ENCODE assay signal across 18 cellular contexts in the genomic region with DNA sequence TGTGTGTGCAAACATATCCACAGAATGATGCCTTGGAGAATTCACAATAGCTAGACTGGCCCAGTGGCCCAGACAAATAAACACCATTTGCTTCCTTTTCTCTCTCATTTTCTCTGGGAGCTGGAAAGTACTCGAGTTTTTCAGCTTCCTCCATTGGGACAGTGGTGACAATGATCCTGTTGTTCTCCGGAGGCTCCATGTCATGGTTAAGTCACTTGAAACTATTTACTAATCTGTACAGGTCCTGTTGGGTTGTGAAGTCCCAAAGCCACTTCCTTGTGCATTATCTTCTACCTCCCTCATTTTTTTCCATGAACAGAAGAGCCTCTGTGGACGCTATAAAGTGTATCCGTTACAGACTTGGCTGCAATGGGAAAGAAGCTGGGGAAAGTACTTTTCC.
"Had no signal": no experiment of that assay in that cellular context is flagged by ENCODE, and none has a peak within 500 bp of the region (broad histone marks: within the 10 kb centered on the region; RNA-seq: fewer than 3 reads in every experiment).

No MANE protein-coding gene starts in this region.

- H3K27me3 ChIP-seq: ascending aorta, gastrocnemius medialis, spleen had no signal

- H3K4me3 ChIP-seq: ascending aorta, gastrocnemius medialis, heart right ventricle, spleen had no signal

- H3K27me3 Mint-ChIP-seq: activated CD4-positive, alpha-beta T cell treated with anti-CD3 and anti-CD28 coated beads for 36 hours had no signal

- H3K27ac Mint-ChIP-seq: activated CD4-positive, alpha-beta memory T cell treated with anti-CD3 and anti-CD28 coated beads for 36 hours; activated CD4-positive, alpha-beta T cell treated with anti-CD3 and anti-CD28 coated beads for 36 hours; activated naive CD4-positive, alpha-beta T cell treated with anti-CD3 and anti-CD28 coated beads for 36 hours; memory B cell; naive B cell; stimulated activated naive B cell treated with anti-CD40 and anti-IgM and Interleukin-4, amounts not matched to agents 10 μg/mL and 1 μg/mL and 100 μg/mL, for 72 hours; T-helper 2 cell treated with Interferon-gamma antibody and Interleukin-4, amounts not matched to agents 5 μg/mL and 100 μg/mL, for 36 hours; WTC11 had no signal

- H3K9me3 ChIP-seq: ascending aorta, gastrocnemius medialis, heart right ventricle, spleen had no signal

- H3K27ac ChIP-seq: ascending aorta, gastrocnemius medialis, heart right ventricle, spleen had no signal

- ATAC-seq: activated CD4-positive, alpha-beta T cell treated with anti-CD3 and anti-CD28 coated beads for 36 hours; gastrocnemius medialis; left ventricle myocardium superior; stimulated activated naive B cell treated with anti-CD40 and anti-IgM and Interleukin-4, amounts not matched to agents 10 μg/mL and 1 μg/mL and 100 μg/mL, for 72 hours; WTC11 had no signal

- H3K4me1 Mint-ChIP-seq: activated CD4-positive, alpha-beta T cell treated with anti-CD3 and anti-CD28 coated beads for 36 hours; memory B cell; naive B cell; stimulated activated naive B cell treated with anti-CD40 and anti-IgM and Interleukin-4, amounts not matched to agents 10 μg/mL and 1 μg/mL and 100 μg/mL, for 72 hours; WTC11 had no signal

- H3K36me3 Mint-ChIP-seq: activated CD4-positive, alpha-beta memory T cell treated with anti-CD3 and anti-CD28 coated beads for 36 hours; memory B cell; naive B cell; stimulated activated naive B cell treated with anti-CD40 and anti-IgM and Interleukin-4, amounts not matched to agents 10 μg/mL and 1 μg/mL and 100 μg/mL, for 72 hours; WTC11 had no signal

- H3K4me1 ChIP-seq: ascending aorta, gastrocnemius medialis, heart right ventricle, spleen had no signal

- H3K4me3 Mint-ChIP-seq: activated CD4-positive, alpha-beta memory T cell treated with anti-CD3 and anti-CD28 coated beads for 36 hours; activated CD4-positive, alpha-beta T cell treated with anti-CD3 and anti-CD28 coated beads for 36 hours; activated naive CD4-positive, alpha-beta T cell treated with anti-CD3 and anti-CD28 coated beads for 36 hours; memory B cell; naive B cell; stimulated activated naive B cell treated with anti-CD40 and anti-IgM and Interleukin-4, amounts not matched to agents 10 μg/mL and 1 μg/mL and 100 μg/mL, for 72 hours; T-helper 2 cell treated with Interferon-gamma antibody and Interleukin-4, amounts not matched to agents 5 μg/mL and 100 μg/mL, for 36 hours; WTC11 had no signal

- DNase-seq: activated CD4-positive, alpha-beta memory T cell treated with anti-CD3 and anti-CD28 coated beads for 36 hours; activated CD4-positive, alpha-beta T cell treated with anti-CD3 and anti-CD28 coated beads for 36 hours; activated naive CD4-positive, alpha-beta T cell treated with anti-CD3 and anti-CD28 coated beads for 36 hours; activated T-cell treated with anti-CD3 and anti-CD28 coated beads for 4 hours; cerebellar nuclear complex; cortex of kidney; erythroblast; gastrocnemius medialis; heart right ventricle; kidney glomerular epithelial cell; left ventricle myocardium superior; naive B cell; spleen; stimulated activated naive B cell treated with anti-CD40 and anti-IgM and Interleukin-4, amounts not matched to agents 10 μg/mL and 1 μg/mL and 100 μg/mL, for 72 hours had no signal

- H3K9me3 Mint-ChIP-seq: activated CD4-positive, alpha-beta memory T cell treated with anti-CD3 and anti-CD28 coated beads for 36 hours; activated naive CD4-positive, alpha-beta T cell treated with anti-CD3 and anti-CD28 coated beads for 36 hours; memory B cell; stimulated activated naive B cell treated with anti-CD40 and anti-IgM and Interleukin-4, amounts not matched to agents 10 μg/mL and 1 μg/mL and 100 μg/mL, for 72 hours; T-helper 2 cell treated with Interferon-gamma antibody and Interleukin-4, amounts not matched to agents 5 μg/mL and 100 μg/mL, for 36 hours; WTC11 had no signal

- H3K36me3 ChIP-seq: ascending aorta, gastrocnemius medialis, heart right ventricle, spleen had no signal
